Comparison of ENCODE assay signal across 35 cellular contexts in genomic region chr10:104518891-104519290, GRCh38.
"Had no signal": no experiment of that assay in that cellular context is flagged by ENCODE, and none has a peak within 500 bp of the region (broad histone marks: within the 10 kb centered on the region; RNA-seq: fewer than 3 reads in every experiment).

No MANE protein-coding gene starts in this region.

- H3K27ac ChIP-seq: KMS-11 had no signal

- H3K4me2 ChIP-seq: KMS-11 had no signal

- H3K36me3 ChIP-seq: MG63 had no signal

- H3K27me3 ChIP-seq: MG63 had no signal

- H3K4me3 ChIP-seq: MG63 had no signal

- DNase-seq: Karpas-422, Kasumi-1, KG1, MG63, MM.1S, MV-4-11, NCI-H1048, NCI-H1092, NCI-H1092 treated with DMSO at 0.1 percent for 48 hours, NCI-H1105, NCI-H1105 treated with DMSO at 0.1 percent for 48 hours, NCI-H1417, NCI-H1417 treated with DMSO at 0.1 percent for 48 hours, NCI-H1436, NCI-H1436 treated with DMSO at 0.1 percent for 48 hours, NCI-H146, NCI-H1694, NCI-H1694 treated with DMSO at 0.1 percent for 48 hours, NCI-H187, NCI-H187 treated with DMSO at 0.1 percent for 48 hours, NCI-H1930, NCI-H2029, NCI-H2029 treated with DMSO at 0.1 percent for 48 hours, NCI-H2081, NCI-H2081 treated with DMSO at 0.1 percent for 48 hours, NCI-H2107, NCI-H2171, NCI-H2171 treated with DMSO at 0.1 percent for 48 hours, NCI-H2227 treated with DMSO at 0.1 percent for 48 hours, NCI-H226, NCI-H345, NCI-H446, NCI-H446 treated with DMSO at 0.1 percent for 48 hours, NCI-H510A had no signal

- H3K9ac ChIP-seq: KMS-11 had no signal

- H3K9me3 ChIP-seq: MG63 had no signal
